In the genomic region with DNA sequence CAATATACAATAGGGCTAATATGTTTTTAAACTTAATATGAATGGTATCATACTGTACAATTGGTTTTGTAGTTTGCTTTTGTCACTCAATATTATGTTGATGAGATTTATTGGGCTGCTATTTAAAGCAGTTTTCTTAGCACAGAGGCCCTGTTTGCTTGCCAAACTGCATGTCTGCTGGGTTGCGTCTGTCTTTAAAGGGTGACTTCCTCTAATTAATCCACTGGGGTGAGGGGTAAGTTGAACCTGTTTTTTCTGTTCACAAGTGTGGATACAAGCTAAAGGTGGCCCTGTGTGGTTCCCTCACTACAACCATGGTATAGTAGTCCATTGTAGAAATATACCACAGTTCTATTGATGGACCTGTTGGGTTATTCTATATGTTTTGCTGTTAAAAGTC, we compare ENCODE assay signal across 24 cellular contexts.
"Had no signal": no experiment of that assay in that cellular context is flagged by ENCODE, and none has a peak within 500 bp of the region (broad histone marks: within the 10 kb centered on the region; RNA-seq: fewer than 3 reads in every experiment).

No MANE protein-coding gene starts in this region.

- H3K27ac Mint-ChIP-seq: activated naive CD4-positive, alpha-beta T cell treated with anti-CD3 and anti-CD28 coated beads for 36 hours; T-helper 1 cell treated with Interleukin-12 subunit alpha and Interleukin-12 subunit beta and Interleukin-4 antibody, amounts not matched to agents 30 μg/mL and 1 μg/mL, for 36 hours had no signal

- H3K9me3 ChIP-seq: left lung, prostate gland, thyroid gland, upper lobe of right lung had no signal

- H3K4me1 Mint-ChIP-seq: mesothelial cell of epicardium had no signal

- H3K27me3 Mint-ChIP-seq: activated naive CD8-positive, alpha-beta T cell treated with anti-CD3 and anti-CD28 coated beads, Interleukin-2, amount 50 U/mL, for 24 hours; natural killer cell treated with Interleukin-12 subunit alpha and Interleukin-12 subunit beta and Interleukin-15 and Interleukin-18, amount 100 ng/mL, for 72 hours; stimulated activated naive CD8-positive, alpha-beta T cell treated with anti-CD3 and anti-CD28 coated beads, Interleukin-15, Interleukin-2, amounts not matched to agents 100 ng/mL and 50 ng/mL, for 24 hours had no signal

- H3K9me3 Mint-ChIP-seq: activated naive CD4-positive, alpha-beta T cell treated with anti-CD3 and anti-CD28 coated beads for 36 hours; activated naive CD8-positive, alpha-beta T cell treated with anti-CD3 and anti-CD28 coated beads, Interleukin-2, amount 50 U/mL, for 24 hours; activated T-cell treated with anti-CD3 and anti-CD28 coated beads, Interleukin-2, amount 50 U/mL, for 72 hours; mesothelial cell of epicardium; natural killer cell treated with Interleukin-12 subunit alpha and Interleukin-12 subunit beta and Interleukin-15 and Interleukin-18, amount 100 ng/mL, for 72 hours; stimulated activated naive CD8-positive, alpha-beta T cell treated with anti-CD3 and anti-CD28 coated beads, Interleukin-15, Interleukin-2, amounts not matched to agents 100 ng/mL and 50 ng/mL, for 24 hours; T-helper 1 cell treated with Interleukin-12 subunit alpha and Interleukin-12 subunit beta and Interleukin-4 antibody, amounts not matched to agents 30 μg/mL and 1 μg/mL, for 36 hours had no signal

- H3K27me3 ChIP-seq: cardiac muscle cell, left lung, thyroid gland, upper lobe of right lung had no signal

- H3K4me3 ChIP-seq: cardiac muscle cell, left lung, prostate gland, skin epidermis, thyroid gland, upper lobe of right lung had no signal

- H3K4me3 Mint-ChIP-seq: activated naive CD4-positive, alpha-beta T cell treated with anti-CD3 and anti-CD28 coated beads for 36 hours; activated naive CD8-positive, alpha-beta T cell treated with anti-CD3 and anti-CD28 coated beads, Interleukin-2, amount 50 U/mL, for 24 hours; activated T-cell treated with anti-CD3 and anti-CD28 coated beads, Interleukin-2, amount 50 U/mL, for 72 hours; mesothelial cell of epicardium; natural killer cell treated with Interleukin-12 subunit alpha and Interleukin-12 subunit beta and Interleukin-15 and Interleukin-18, amount 100 ng/mL, for 72 hours; stimulated activated naive CD8-positive, alpha-beta T cell treated with anti-CD3 and anti-CD28 coated beads, Interleukin-15, Interleukin-2, amounts not matched to agents 100 ng/mL and 50 ng/mL, for 24 hours; T-helper 1 cell treated with Interleukin-12 subunit alpha and Interleukin-12 subunit beta and Interleukin-4 antibody, amounts not matched to agents 30 μg/mL and 1 μg/mL, for 36 hours had no signal

- ATAC-seq: activated naive CD8-positive, alpha-beta T cell treated with anti-CD3 and anti-CD28 coated beads, Interleukin-2, amount 50 U/mL, for 24 hours; activated T-cell treated with anti-CD3 and anti-CD28 coated beads, Interleukin-2, amount 50 U/mL, for 72 hours; left lung; natural killer cell treated with Interleukin-12 subunit alpha and Interleukin-12 subunit beta and Interleukin-15 and Interleukin-18, amount 100 ng/mL, for 72 hours; upper lobe of right lung had no signal

- H3K4me1 ChIP-seq: prostate gland had no signal

- H3K27ac ChIP-seq: cardiac muscle cell, epithelial cell of prostate, left lung, prostate gland, skin epidermis, thyroid gland, upper lobe of right lung had no signal

- H3K36me3 ChIP-seq: prostate gland had no signal

- DNase-seq: activated CD4-positive, alpha-beta T cell treated with anti-CD3 and anti-CD28 coated beads for 4 hours; activated CD4-positive, alpha-beta T cell treated with anti-CD3 and anti-CD28 coated beads, Interleukin-2, amount 50 U/mL, for 48 hours; activated CD4-positive, CD25-positive, alpha-beta regulatory T cell; activated CD8-positive, alpha-beta memory T cell treated with anti-CD3 and anti-CD28 coated beads, Interleukin-2, amount 50 U/mL, for 48 hours; activated effector memory CD4-positive, alpha-beta T cell treated with Interleukin-2 at 50 U/mL for 16 hours; activated naive CD4-positive, alpha-beta T cell treated with anti-CD3 and anti-CD28 coated beads for 36 hours; activated naive CD8-positive, alpha-beta T cell treated with anti-CD3 and anti-CD28 coated beads, Interleukin-2, amount 50 U/mL, for 24 hours; activated T-cell treated with anti-CD3 and anti-CD28 coated beads, Interleukin-2, amount 50 U/mL, for 72 hours; kidney; left lung; mammary epithelial cell; right cardiac atrium; stimulated activated CD4-positive, alpha-beta T cell treated with anti-CD3 and anti-CD28 coated beads, Interleukin-1b, Interleukin-23, amount 100 ng/mL, for 48 hours; substantia nigra; thyroid gland; upper lobe of right lung had no signal
